1 cellular context compared by ENCODE assay signal in the genomic region with DNA sequence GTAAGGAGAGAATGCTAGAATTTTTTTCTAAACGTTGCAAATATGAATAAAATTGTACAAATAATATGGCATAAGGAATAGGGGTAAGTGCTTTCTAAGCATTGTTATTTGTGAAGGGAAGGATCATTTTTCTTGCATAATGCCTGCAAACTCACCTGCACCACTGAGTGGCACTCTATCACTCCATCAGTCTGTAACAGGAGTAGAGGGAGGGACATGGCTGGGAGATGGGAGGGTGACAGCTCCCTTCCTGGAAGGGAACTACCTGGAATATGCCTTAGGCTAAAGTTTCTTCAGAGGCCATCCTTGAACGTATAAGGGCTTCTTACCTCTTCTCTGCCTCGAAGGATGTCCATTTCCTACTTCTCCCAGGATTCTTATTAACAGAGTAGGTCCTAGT.
TF ChIP-seq lines count a peak whose summit lies in the region.

No MANE protein-coding gene starts in this region.

TF ChIP-seq in liver, 16 proteins besides CTCF, POLR2A, EP300 and RAD21 (continued from another document):
- TF ChIP-seq, protein P1, sequence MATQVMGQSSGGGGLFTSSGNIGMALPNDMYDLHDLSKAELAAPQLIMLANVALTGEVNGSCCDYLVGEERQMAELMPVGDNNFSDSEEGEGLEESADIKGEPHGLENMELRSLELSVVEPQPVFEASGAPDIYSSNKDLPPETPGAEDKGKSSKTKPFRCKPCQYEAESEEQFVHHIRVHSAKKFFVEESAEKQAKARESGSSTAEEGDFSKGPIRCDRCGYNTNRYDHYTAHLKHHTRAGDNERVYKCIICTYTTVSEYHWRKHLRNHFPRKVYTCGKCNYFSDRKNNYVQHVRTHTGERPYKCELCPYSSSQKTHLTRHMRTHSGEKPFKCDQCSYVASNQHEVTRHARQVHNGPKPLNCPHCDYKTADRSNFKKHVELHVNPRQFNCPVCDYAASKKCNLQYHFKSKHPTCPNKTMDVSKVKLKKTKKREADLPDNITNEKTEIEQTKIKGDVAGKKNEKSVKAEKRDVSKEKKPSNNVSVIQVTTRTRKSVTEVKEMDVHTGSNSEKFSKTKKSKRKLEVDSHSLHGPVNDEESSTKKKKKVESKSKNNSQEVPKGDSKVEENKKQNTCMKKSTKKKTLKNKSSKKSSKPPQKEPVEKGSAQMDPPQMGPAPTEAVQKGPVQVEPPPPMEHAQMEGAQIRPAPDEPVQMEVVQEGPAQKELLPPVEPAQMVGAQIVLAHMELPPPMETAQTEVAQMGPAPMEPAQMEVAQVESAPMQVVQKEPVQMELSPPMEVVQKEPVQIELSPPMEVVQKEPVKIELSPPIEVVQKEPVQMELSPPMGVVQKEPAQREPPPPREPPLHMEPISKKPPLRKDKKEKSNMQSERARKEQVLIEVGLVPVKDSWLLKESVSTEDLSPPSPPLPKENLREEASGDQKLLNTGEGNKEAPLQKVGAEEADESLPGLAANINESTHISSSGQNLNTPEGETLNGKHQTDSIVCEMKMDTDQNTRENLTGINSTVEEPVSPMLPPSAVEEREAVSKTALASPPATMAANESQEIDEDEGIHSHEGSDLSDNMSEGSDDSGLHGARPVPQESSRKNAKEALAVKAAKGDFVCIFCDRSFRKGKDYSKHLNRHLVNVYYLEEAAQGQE (IDR thresholded peaks at IDR 0.05) = no peak
